ENCODE assay signal across 9 cellular contexts in the genomic region with DNA sequence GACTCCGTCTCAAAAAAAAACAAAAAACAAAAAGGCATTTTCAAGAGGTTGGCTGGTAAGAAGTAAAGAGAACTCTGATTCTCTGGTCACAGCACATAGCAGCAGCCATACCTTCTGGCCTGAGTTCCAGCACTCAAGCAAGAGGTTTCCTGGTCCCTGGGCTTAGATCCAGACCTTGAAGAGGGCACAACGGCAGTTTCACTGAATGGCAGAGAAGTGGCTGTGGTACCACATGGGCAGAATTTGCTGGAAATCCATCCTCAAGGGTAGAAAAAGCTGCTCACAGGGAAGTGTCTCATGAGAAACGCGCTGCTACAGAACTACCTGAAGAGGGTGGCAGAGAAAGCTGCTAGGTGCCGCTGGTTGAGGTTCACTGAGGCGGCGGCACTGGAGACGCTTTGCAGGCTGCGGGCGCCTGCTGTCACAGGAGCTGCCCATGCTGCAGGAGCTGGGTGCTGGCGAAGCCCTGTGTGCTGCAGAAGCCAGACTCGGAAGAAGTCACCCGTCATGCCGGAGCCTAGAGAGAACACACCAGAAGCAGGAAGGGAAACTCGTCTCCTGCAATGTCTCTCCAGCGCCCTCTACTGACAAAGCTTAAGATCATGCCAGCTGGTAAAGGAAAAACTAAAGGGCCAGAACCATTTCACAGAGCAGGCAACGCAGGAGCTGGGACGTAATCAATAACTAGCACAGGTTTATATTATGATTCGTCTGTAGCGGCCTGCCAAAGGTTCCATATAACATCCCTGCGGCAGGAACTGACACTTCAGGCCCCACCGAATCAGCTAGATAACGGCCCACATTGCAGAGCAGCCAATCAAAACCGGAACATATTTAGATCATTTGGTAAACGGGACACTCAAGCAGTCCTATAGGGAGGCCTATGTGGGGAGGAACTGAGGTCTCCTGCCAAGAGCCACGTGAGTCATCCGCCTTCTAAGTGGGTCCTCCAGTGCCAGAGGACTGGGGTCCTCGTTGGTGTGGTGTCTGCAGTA. TPM values are rescaled to one million over a fixed set of nuclear protein-coding genes. Genes with fewer than 3 reads are reported as not detected.
A peak's percentile ranks its signal among the peaks of the same experiment; 100 is the strongest.
DNase-seq lines count a peak whose midpoint lies in the region; FAIRE-seq and TF ChIP-seq lines count a peak whose summit lies in the region.
"Had no signal": no experiment of that assay in that cellular context is flagged by ENCODE, and none has a peak within 500 bp of the region (broad histone marks: within the 10 kb centered on the region; RNA-seq: fewer than 3 reads in every experiment).

No MANE protein-coding gene starts in this region.

- H3K27me3 Mint-ChIP-seq in activated naive CD4-positive, alpha-beta T cell treated with anti-CD3 and anti-CD28 coated beads, Interleukin-2, amount 50 U/mL, for 24 hours, result no peaks in the 10 kb centered on the region

- peak overlapping the region; percentile 86 for H3K27ac Mint-ChIP-seq in activated naive CD4-positive, alpha-beta T cell treated with anti-CD3 and anti-CD28 coated beads, Interleukin-2, amount 50 U/mL, for 24 hours

- TF ChIP-seq CTCF in BJ (IDR thresholded peaks at IDR 0.05; ENCODE audit: insufficient read depth, low read depth, low read length), result peak; percentile 92

- peaks cover 21% of the 10 kb centered on the region for H3K4me1 ChIP-seq in SJSA1 (replicated peaks)

- no peaks in the 10 kb centered on the region for H3K27me3 ChIP-seq in BJ (ENCODE audit: control insufficient read depth, insufficient read depth, low read length)
- no peaks in the 10 kb centered on the region for H3K27me3 ChIP-seq in SJSA1 (replicated peaks)

- peak; percentile 61 for TF ChIP-seq POLR2A in GM19193 (IDR thresholded peaks at IDR 0.05; ENCODE audit: extremely low read depth, insufficient read depth, insufficient read length)

- FAIRE-seq in urothelium cell line (lab: Jason Lieb, UNC), result no peak

- POLR2A ChIA-PET in BJ (lab: Charles Lee), result interaction anchor here (0.6 to 1.0 kb wide), 2 partner anchors 98 to 981 kb away, joined by 3 read pairs; no protein-coding TSS in a partner anchor

- H3K4me3 Mint-ChIP-seq in activated naive CD4-positive, alpha-beta T cell treated with anti-CD3 and anti-CD28 coated beads, Interleukin-2, amount 50 U/mL, for 24 hours, result peak overlapping the region; percentile 93

- H3K36me3 ChIP-seq in BJ (ENCODE audit: control insufficient read depth, insufficient read depth, low read length) (peaks cover 7% of the 10 kb centered on the region), SJSA1 (peaks cover 49% of the 10 kb centered on the region)

- CTCF ChIA-PET in BJ (lab: Yijun Ruan, JAX), result interaction anchor here (0.6 to 6.6 kb wide), 38 partner anchors 9 to 1548 kb away, joined by 3 to 57 read pairs (median 5); a partner anchor contains a TSS

- peaks cover 4% of the 10 kb centered on the region for H3K36me3 Mint-ChIP-seq in activated naive CD4-positive, alpha-beta T cell treated with anti-CD3 and anti-CD28 coated beads, Interleukin-2, amount 50 U/mL, for 24 hours

- no peak for DNase-seq in BJ (ENCODE audit: low read depth)
- DNase-seq in MV-4-11 (lab: John Stamatoyannopoulos, UW), result peak; percentile 88
- peak; percentile 74 to 82 for DNase-seq in SJSA1 (ENCODE audit: low read depth in 1 of 2, low spot score in 2 of 2)
- DNase-seq in head of caudate nucleus, result peak; percentile 51 to 90 (median 80)
- DNase-seq in pons (ENCODE audit: low spot score), result peak; percentile 92
- peak; percentile 54 for DNase-seq in urothelium cell line (ENCODE audit: low spot score)

- H3K4me1 Mint-ChIP-seq in activated naive CD4-positive, alpha-beta T cell treated with anti-CD3 and anti-CD28 coated beads, Interleukin-2, amount 50 U/mL, for 24 hours, result peaks cover 48% of the 10 kb centered on the region

- no peaks in the 10 kb centered on the region for H3K9me3 ChIP-seq in SJSA1 (replicated peaks)

- intact Hi-C loops in head of caudate nucleus (cut with DNase I), result no loop called here

- H3K27ac ChIP-seq in SJSA1, result no peak overlapping the region

- H3K9me3 Mint-ChIP-seq in activated naive CD4-positive, alpha-beta T cell treated with anti-CD3 and anti-CD28 coated beads, Interleukin-2, amount 50 U/mL, for 24 hours, result no peaks in the 10 kb centered on the region

- H3K4me3 ChIP-seq in BJ (ENCODE audit: low read depth, low read length) (no peak overlapping the region), SJSA1 (peak overlapping the region; percentile 17)

RNA-seq across cellular contexts. Expression of a gene that starts 5.4 kb away (rescaled TPM):
- polyA plus RNA-seq in BJ (2011; rRNA removed), result 0.63 and 0.77 TPM in 2 replicates
- 1.2 and 2.0 TPM in 2 replicates for polyA minus RNA-seq in BJ (2011; rRNA and poly(A)+ RNA removed)
- 2.6 and 3.8 TPM in 2 replicates for total RNA-seq in SJSA1 (2014; rRNA removed; shearing (Covaris generic))

RNA-seq across cellular contexts. Expression of a gene that starts 17.0 kb away (rescaled TPM):
- 4.2 and 9.0 TPM in 2 replicates for polyA plus RNA-seq in BJ (2011; rRNA removed)
- polyA minus RNA-seq in BJ (2011; rRNA and poly(A)+ RNA removed), result 3.0 and 5.6 TPM in 2 replicates
- 13.8 and 15.3 TPM in 2 replicates for total RNA-seq in SJSA1 (2014; rRNA removed; shearing (Covaris generic))

RNA-seq across cellular contexts. Expression of a gene that starts 30.3 kb away (rescaled TPM):
- polyA plus RNA-seq in BJ (2011; rRNA removed), result not detected in 2 replicates
- polyA minus RNA-seq in BJ (2011; rRNA and poly(A)+ RNA removed), result not detected in 2 replicates
- not detected in 2 replicates for total RNA-seq in SJSA1 (2014; rRNA removed; shearing (Covaris generic))

RNA-seq across cellular contexts. Expression of a gene that starts 58.6 kb away (rescaled TPM):
- polyA plus RNA-seq in BJ (2011; rRNA removed), result 0.33 and 0.64 TPM in 2 replicates
- 0.33 TPM in 1 of 2 replicates, not detected in the other for polyA minus RNA-seq in BJ (2011; rRNA and poly(A)+ RNA removed)
- not detected in 2 replicates for total RNA-seq in SJSA1 (2014; rRNA removed; shearing (Covaris generic))
- total RNA-seq: T-helper 2 cell treated with Interferon-gamma antibody and Interleukin-4, amounts not matched to agents 100 ng/mL and 5 ng/mL, for 36 hours had no signal
